Comparison of ENCODE assay signal across 8 cellular contexts in the genomic region with DNA sequence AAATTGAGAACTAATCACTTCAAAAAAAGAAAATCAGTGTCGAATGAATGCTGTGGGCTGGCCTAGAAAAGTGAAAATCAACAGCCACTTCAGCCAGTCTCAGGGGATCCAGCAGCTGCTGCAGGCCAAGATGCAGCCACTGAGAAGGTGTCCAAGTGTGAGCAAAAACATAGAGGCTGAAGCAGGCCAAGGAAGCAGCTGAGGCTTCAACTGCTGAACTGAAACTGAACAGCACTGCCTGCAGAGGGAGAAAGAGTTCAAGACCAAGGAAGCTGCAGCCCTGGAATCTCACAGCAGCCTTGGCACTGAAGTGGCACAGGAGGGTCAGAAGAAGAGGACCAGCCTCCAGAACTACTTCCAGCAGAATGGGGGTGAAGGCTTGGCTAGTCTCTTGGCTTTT. TPM values are rescaled to one million over a fixed set of nuclear protein-coding genes. Genes with fewer than 3 reads are reported as not detected.
DNase-seq lines count a peak whose midpoint lies in the region; ATAC-seq, FAIRE-seq and TF ChIP-seq lines count a peak whose summit lies in the region.

No MANE protein-coding gene starts in this region.

- H3K4me2 ChIP-seq in A549: no peak overlapping the region

- POLR2A ChIA-PET in A549 (lab: Yijun Ruan, JAX): interaction anchor here (1.1 kb wide), 1 partner anchor 333 kb away, joined by 3 read pairs; no protein-coding TSS in a partner anchor
- POLR2A ChIA-PET in Panc1 (lab: Charles Lee): no interaction called here
- POLR2A ChIA-PET in A673 (lab: Charles Lee; ENCODE audit: low non-redundant PET): no interaction called here

- H3K4me1 ChIP-seq in A549 (no peaks in the 10 kb centered on the region), Panc1 (ENCODE audit: control insufficient read depth, insufficient read depth, low read length) (no peaks in the 10 kb centered on the region), heart right ventricle (peaks cover 0 to 11% (median 0%) of the 10 kb centered on the region in 9 donors), aorta (ENCODE audit: control insufficient read depth in 1 of 2, insufficient read depth in 2 of 2, low read length in 2 of 2) (no peaks in the 10 kb centered on the region), A673 (ENCODE audit: insufficient read depth, low read length, poor library complexity, severe bottlenecking) (no peaks in the 10 kb centered on the region)

- intact Hi-C loops in Panc1 (cut with micrococcal nuclease; ENCODE audit: unreplicated experiment) (loop anchor here (5.0 to 10.0 kb wide), 2 partner anchors 185 to 333 kb away; no protein-coding TSS in a partner anchor), heart right ventricle (cut with DNase I) (no loop called here), aorta (cut with DNase I) (no loop called here), A673 (cut with micrococcal nuclease; ENCODE audit: unreplicated experiment) (loop anchor here (10.0 kb wide), 1 partner anchor 335 kb away; no protein-coding TSS in a partner anchor)

- H3K27ac ChIP-seq in A549 (no peak overlapping the region), Panc1 (ENCODE audit: low read length) (no peak overlapping the region), heart right ventricle (no peak overlapping the region), aorta (ENCODE audit: low read depth in 1 of 2, low read length in 2 of 2) (no peak overlapping the region), A673 (ENCODE audit: low read depth, low read length, poor library complexity, severe bottlenecking) (no peak overlapping the region)

- H3K9me3 ChIP-seq in A549 (no peaks in the 10 kb centered on the region), Panc1 (ENCODE audit: control insufficient read depth, insufficient read depth, low read depth, low read length) (no peaks in the 10 kb centered on the region), heart right ventricle (no peaks in the 10 kb centered on the region), aorta (ENCODE audit: control insufficient read depth, low read length) (no peaks in the 10 kb centered on the region), A673 (ENCODE audit: low read depth, low read length, poor library complexity, severe bottlenecking) (no peaks in the 10 kb centered on the region)

- TF ChIP-seq RAD21 in A549 (conservative IDR thresholded peaks at IDR 0.05 in 1 of 2, IDR thresholded peaks at IDR 0.05 in 1 of 2): peak in 1 of 2 experiments; percentile 23; a peak in 1 of 5 replicates

- CTCF ChIA-PET in A549 (lab: Yijun Ruan, JAX): interaction anchor here (0.7 to 2.5 kb wide), 2 partner anchors 193 to 332 kb away, joined by 4 to 11 read pairs; no protein-coding TSS in a partner anchor
- CTCF ChIA-PET in Panc1 (lab: Charles Lee): no interaction called here
- CTCF ChIA-PET in A673 (lab: Charles Lee): no interaction called here

- in situ Hi-C loops in Panc1 (cut with HindIII; ENCODE audit: low pct_unique_long_range_greater_than_20kb, low sequenced_read_pairs): no loop called here

- ATAC-seq in A549: peak; percentile 78 to 79
- ATAC-seq in GM18505 (IDR thresholded peaks at IDR 0.05; ENCODE audit: unreplicated experiment): peak; percentile 85
- ATAC-seq in HG03064 (IDR thresholded peaks at IDR 0.05; ENCODE audit: low read depth, unreplicated experiment): peak; percentile 93
- peak; percentile 79 for ATAC-seq in Panc1
- peak; percentile 38 to 92 (median 78) for ATAC-seq in heart right ventricle
- ATAC-seq in aorta (ENCODE audit: low FRiP score): peak; percentile 75

- DNase-seq in A549 (ENCODE audit: low read depth in 1 of 2, low spot score in 1 of 2) (peak in 1 of 2 experiments; percentile 31), Panc1 (ENCODE audit: low read depth, low spot score) (no peak), heart right ventricle (peak; percentile 19 to 39), aorta (peak in 1 of 2 donors; percentile 53), A673 (ENCODE audit: low spot score) (no peak), cortex of kidney (lab: John Stamatoyannopoulos, UW) (no peak)

- no peaks in the 10 kb centered on the region; the same call in 1 of the 2 replicates for H3K27me3 ChIP-seq in Panc1 (ENCODE audit: control insufficient read depth, insufficient read depth, low read length)
- peaks cover 0 to 4% (median 0%) of the 10 kb centered on the region in 7 donors for H3K27me3 ChIP-seq in heart right ventricle
- H3K27me3 ChIP-seq in aorta (ENCODE audit: control insufficient read depth in 1 of 2, insufficient read depth in 2 of 2, low read length in 1 of 2): no peaks in the 10 kb centered on the region
- no peaks in the 10 kb centered on the region for H3K27me3 ChIP-seq in A673 (replicated peaks; ENCODE audit: insufficient read depth, low read depth, low read length, poor library complexity)

- H3K4me3 ChIP-seq in A549: no peak overlapping the region
- H3K4me3 ChIP-seq in Panc1 (ENCODE audit: low read depth in 2 of 2, low read length in 2 of 2): no peak overlapping the region
- H3K4me3 ChIP-seq in heart right ventricle: no peak overlapping the region
- no peak overlapping the region for H3K4me3 ChIP-seq in aorta (ENCODE audit: low read length in 2 of 2)
- H3K4me3 ChIP-seq in A673 (ENCODE audit: low read depth, low read length, poor library complexity, severe bottlenecking): no peak overlapping the region

- no peak for FAIRE-seq in A549 (lab: Jason Lieb, UNC)

- WGBS in A549 (ENCODE audit: missing lambda C conversion rate): 33% methylated on average over 1 of the region's 1 CpG
- WGBS in heart right ventricle, 2 donors: 38 to 42% methylated on average over 1 of the region's 1 CpG
- WGBS in aorta, 2 donors: 12 to 13% methylated on average over 1 of the region's 1 CpG

- BruUV-seq in Panc1 (replicated peaks; lab: Mats Ljungman, UMichigan): no TSS peak
- BruUV-seq in A673 (replicated peaks; lab: Mats Ljungman, UMichigan): no TSS peak

- TF ChIP-seq CTCF in A549 (IDR thresholded peaks at IDR 0.05) (0 out of 3 replicates have a peak, but pooled peaks have one; percentile 5), Panc1 (IDR thresholded peaks at IDR 0.05) (peak; percentile 51), heart right ventricle (IDR thresholded peaks at IDR 0.05) (peak in 6 of 9 donors; percentile 7 to 44 (median 28)), A673 (conservative IDR thresholded peaks at IDR 0.05; ENCODE audit: low read depth, low read length) (no peak)

- TF ChIP-seq POLR2A in A549 (IDR thresholded peaks at IDR 0.05; ENCODE audit: low read length): no peak
- TF ChIP-seq POLR2A in GM18505 (IDR thresholded peaks at IDR 0.05; ENCODE audit: borderline replicate concordance, extremely low read depth, insufficient read depth, insufficient read length): no peak

- H3K36me3 ChIP-seq in Panc1 (ENCODE audit: control insufficient read depth, insufficient read depth, low read length) (no peaks in the 10 kb centered on the region), heart right ventricle (no peaks in the 10 kb centered on the region), aorta (ENCODE audit: control insufficient read depth in 1 of 2, insufficient read depth in 2 of 2, low read length in 1 of 2) (no peaks in the 10 kb centered on the region), A673 (ENCODE audit: insufficient read depth, low read length, poor library complexity, severe bottlenecking) (no peaks in the 10 kb centered on the region)

- no peak for TF ChIP-seq EP300 in A549 (IDR thresholded peaks at IDR 0.05)

TF ChIP-seq in A549, 52 proteins besides CTCF, POLR2A, EP300 and RAD21 (continues in another document):
- no peak for TF ChIP-seq REST (IDR thresholded peaks at IDR 0.05)
- no peak for TF ChIP-seq HOXB5 (CRISPR knock-in tag; IDR thresholded peaks at IDR 0.05)

RNA-seq across cellular contexts. Expression of gene SLC36A3, which starts 15.8 kb away (rescaled TPM):
- polyA plus RNA-seq in A549 (2011; rRNA removed): not detected in 2 replicates
- polyA plus RNA-seq in A549 (2012; cell fraction: cytosol; rRNA removed): not detected in 2 replicates
- polyA plus RNA-seq in A549 (2012; cell fraction: nucleus; rRNA removed): not detected in 2 replicates
- not detected in 3 replicates for polyA plus RNA-seq in A549 (2017; fragmentation: RNase III; extraction: RNeasy Plus Mini Kit Qiagen cat#74134 plus additional on column Dnase treatment)
- polyA minus RNA-seq in A549 (2011; rRNA and poly(A)+ RNA removed): not detected in 2 replicates
- not detected for total RNA-seq in Panc1 (2021; ENCODE audit: unreplicated experiment)
- not detected for polyA plus RNA-seq in Panc1 (2012; ENCODE audit: insufficient read length)
- total RNA-seq in heart right ventricle: not detected
- polyA plus RNA-seq in heart right ventricle: not detected
- not detected for total RNA-seq in aorta
- polyA plus RNA-seq in aorta: not detected
- total RNA-seq in A673 (2021): not detected in 2 replicates

RNA-seq across cellular contexts. Expression of gene SLC36A2, which starts 28.0 kb away (rescaled TPM):
- polyA plus RNA-seq in A549 (2011; rRNA removed) (not detected in 2 replicates), A549 (2017; fragmentation: RNase III; extraction: RNeasy Plus Mini Kit Qiagen cat#74134 plus additional on column Dnase treatment) (not detected in 3 replicates), heart right ventricle (1 to 10 TPM in 1 of 2 donors, under 1 TPM in 1; 0.04 to 1.2 TPM), aorta (not detected)
- polyA plus RNA-seq in A549 (2012; cell fraction: cytosol; rRNA removed): not detected in 2 replicates
- polyA plus RNA-seq in A549 (2012; cell fraction: nucleus; rRNA removed): not detected in 2 replicates
- not detected in 2 replicates for polyA minus RNA-seq in A549 (2011; rRNA and poly(A)+ RNA removed)
- total RNA-seq in Panc1 (2021; ENCODE audit: unreplicated experiment) (not detected), heart right ventricle (1 to 10 TPM in 3 of 10 donors, under 1 TPM in 5, not detected in 2; 0.28 to 2.8 (median 0.39) TPM), aorta (not detected), A673 (2021) (not detected in 2 replicates)
- polyA plus RNA-seq in Panc1 (2012; ENCODE audit: insufficient read length): not detected

Comparison
In these comparisons a context has a peak if more than half of its experiments do, and no peak if none do; other contexts are left out.
1. DNase-seq: peak in heart right ventricle (2 of 2); none in Panc1 (single experiment), A673 (single experiment) and cortex of kidney (single experiment).
2. intact Hi-C loops: an anchor here in Panc1 (5.0 to 10.0 kb wide) and A673 (10.0 kb wide); none called in heart right ventricle and aorta.
3. Peak in every context shown above with its lines, with median percentiles within 50 percentile points of each other: ATAC-seq.